Comparison of ENCODE assay signal across 10 cellular contexts in genomic region chr17:55722742-55723487, GRCh38. TPM values are rescaled to one million over a fixed set of nuclear protein-coding genes. Genes with fewer than 3 reads are reported as not detected.
A peak's percentile ranks its signal among the peaks of the same experiment; 100 is the strongest.
DNase-seq lines count a peak whose midpoint lies in the region; ATAC-seq, FAIRE-seq and TF ChIP-seq lines count a peak whose summit lies in the region.
"Had no signal": no experiment of that assay in that cellular context is flagged by ENCODE, and none has a peak within 500 bp of the region (broad histone marks: within the 10 kb centered on the region; RNA-seq: fewer than 3 reads in every experiment).

Gene TMEM100, minus strand, starts transcription at chr17:55722864. Its CDS starts 1,794 bp downstream, at chr17:55721070.

- POLR2A ChIA-PET in MCF 10A (lab: Yijun Ruan, JAX): interaction anchor here (0.5 to 0.9 kb wide), 2 partner anchors 121 to 294 kb away, joined by 3 read pairs; no protein-coding TSS in a partner anchor

- peak in 1 of 2 donors; percentile 7 for TF ChIP-seq POLR2A in thyroid gland (IDR thresholded peaks at IDR 0.05)

- peak within 1 kb of the TSS; percentile 3 for H3K27ac Mint-ChIP-seq in MCF 10A (ENCODE audit: low read depth, unreplicated experiment)
- H3K27ac Mint-ChIP-seq: stimulated activated effector memory CD8-positive, alpha-beta T cell treated with anti-CD3 and anti-CD28 coated beads, Interleukin-12 subunit alpha, Interleukin-12 subunit beta, amount 100 ng/mL, for 72 hours had no signal

- H3K4me1 ChIP-seq in left lung (peaks cover 0 to 7% of the 10 kb centered on the region in 2 donors), thyroid gland (peaks cover 0 to 18% of the 10 kb centered on the region in 2 donors)

- peaks cover 42% of the 10 kb centered on the region for H3K4me1 Mint-ChIP-seq in MCF 10A (ENCODE audit: insufficient read depth, unreplicated experiment)
- H3K4me1 Mint-ChIP-seq: stimulated activated effector memory CD8-positive, alpha-beta T cell treated with anti-CD3 and anti-CD28 coated beads, Interleukin-12 subunit alpha, Interleukin-12 subunit beta, amount 100 ng/mL, for 72 hours had no signal

- ATAC-seq in left lung (peak; percentile 35), GM21360 (IDR thresholded peaks at IDR 0.05; ENCODE audit: unreplicated experiment) (no peak), HG02571 (IDR thresholded peaks at IDR 0.05; ENCODE audit: unreplicated experiment) (no peak)
- ATAC-seq: stimulated activated effector memory CD8-positive, alpha-beta T cell treated with anti-CD3 and anti-CD28 coated beads, Interleukin-12 subunit alpha, Interleukin-12 subunit beta, amount 100 ng/mL, for 72 hours had no signal

- no peaks in the 10 kb centered on the region for H3K9me3 ChIP-seq in left lung
- no peaks in the 10 kb centered on the region for H3K9me3 ChIP-seq in thyroid gland

- intact Hi-C loops in MCF 10A (cut with micrococcal nuclease): no loop called here
- intact Hi-C loops in left lung (cut with DNase I): no loop called here
- intact Hi-C loops in thyroid gland (cut with DNase I): loop anchor here (10.0 kb wide), 1 partner anchor 52 kb away; no protein-coding TSS in a partner anchor

- peak; percentile 33 for DNase-seq in HTR-8/SVneo (ENCODE audit: insufficient read length, low spot score)
- peak; percentile 49 for DNase-seq in MCF 10A (ENCODE audit: unreplicated experiment)
- DNase-seq in left lung: no peak
- DNase-seq in thyroid gland: no peak
- no peak for DNase-seq in GM19240 (ENCODE audit: insufficient read length, low spot score)
- no peak for DNase-seq in RCC 7860 (ENCODE audit: low spot score)
- DNase-seq: PC-9 had no signal

- peaks cover 10% of the 10 kb centered on the region for H3K36me3 Mint-ChIP-seq in MCF 10A (ENCODE audit: insufficient read depth, unreplicated experiment)
- H3K36me3 Mint-ChIP-seq: stimulated activated effector memory CD8-positive, alpha-beta T cell treated with anti-CD3 and anti-CD28 coated beads, Interleukin-12 subunit alpha, Interleukin-12 subunit beta, amount 100 ng/mL, for 72 hours had no signal

- CTCF ChIA-PET in MCF 10A (lab: Yijun Ruan, JAX): interaction anchor here (0.7 to 9.6 kb wide), 9 partner anchors 12 to 197 kb away, joined by 3 to 77 read pairs (median 7); no protein-coding TSS in a partner anchor

- H3K4me3 ChIP-seq in left lung (peak within 1 kb of the TSS; percentile 19 to 42), thyroid gland (replicated peaks in 1 of 3) (no peak within 1 kb of the TSS)
- H3K4me3 ChIP-seq: PC-9 had no signal

- H3K27ac ChIP-seq in left lung (peak within 1 kb of the TSS; percentile 64 to 75), thyroid gland (peak within 1 kb of the TSS; percentile 27 to 58 (median 40))
- H3K27ac ChIP-seq: PC-9 had no signal

- H3K36me3 ChIP-seq in left lung: no peaks in the 10 kb centered on the region
- no peaks in the 10 kb centered on the region for H3K36me3 ChIP-seq in thyroid gland

- H3K27me3 ChIP-seq in left lung (peaks cover 0 to 12% of the 10 kb centered on the region in 2 donors), thyroid gland (no peaks in the 10 kb centered on the region)

- 41 to 49% methylated on average over 12 of the region's 12 CpGs for WGBS in thyroid gland, 2 donors

- TF ChIP-seq CTCF in MCF 10A (IDR thresholded peaks at IDR 0.05; ENCODE audit: unreplicated experiment): no peak
- no peak for TF ChIP-seq CTCF in left lung (IDR thresholded peaks at IDR 0.05)
- TF ChIP-seq CTCF in thyroid gland (IDR thresholded peaks at IDR 0.05): no peak

- H3K9me3 Mint-ChIP-seq in MCF 10A (ENCODE audit: unreplicated experiment): no peaks in the 10 kb centered on the region
- H3K9me3 Mint-ChIP-seq: stimulated activated effector memory CD8-positive, alpha-beta T cell treated with anti-CD3 and anti-CD28 coated beads, Interleukin-12 subunit alpha, Interleukin-12 subunit beta, amount 100 ng/mL, for 72 hours had no signal

- peak within 1 kb of the TSS; percentile 66 for H3K4me3 Mint-ChIP-seq in MCF 10A (ENCODE audit: unreplicated experiment)
- H3K4me3 Mint-ChIP-seq: stimulated activated effector memory CD8-positive, alpha-beta T cell treated with anti-CD3 and anti-CD28 coated beads, Interleukin-12 subunit alpha, Interleukin-12 subunit beta, amount 100 ng/mL, for 72 hours had no signal

- FAIRE-seq in HTR-8/SVneo (lab: Jason Lieb, UNC) (no peak), RCC 7860 (lab: Jason Lieb, UNC) (no peak)

- H3K27me3 Mint-ChIP-seq in MCF 10A (ENCODE audit: insufficient read depth, unreplicated experiment): no peaks in the 10 kb centered on the region

- BruUV-seq in MCF 10A (replicated peaks; lab: Mats Ljungman, UMichigan): no TSS peak

RNA-seq across cellular contexts. Expression of gene TMEM100, which starts in this region (rescaled TPM):
- total RNA-seq in MCF 10A (2022) (1.1 and 1.7 TPM in 2 replicates), left lung (100 to 1,000 TPM in 1 of 2 donors, 10 to 100 TPM in 1; 63.1 to 164 TPM), thyroid gland (10 to 100 TPM in 1 of 4 donors, 1 to 10 TPM in 3; 2.5 to 12.9 (median 6.4) TPM)
- total RNA-seq: PC-9 had no signal

Comparison
In these comparisons a context has a peak if more than half of its experiments do, and no peak if none do; other contexts are left out.
1. RNA of gene TMEM100 (total RNA-seq): 63.1 to 164 TPM in left lung; 2.5 to 12.9 TPM in thyroid gland and 1.1 to 1.7 TPM in MCF 10A; every median in the first group is over 4 times any median in the second.
2. DNase-seq: peak in HTR-8/SVneo (single experiment) and MCF 10A (single experiment); none in left lung (0 of 2), thyroid gland (0 of 2), GM19240 (single experiment) and RCC 7860 (single experiment).
3. H3K4me3 ChIP-seq: peak in left lung (2 of 2); none in thyroid gland (0 of 3).